In the genomic region with DNA sequence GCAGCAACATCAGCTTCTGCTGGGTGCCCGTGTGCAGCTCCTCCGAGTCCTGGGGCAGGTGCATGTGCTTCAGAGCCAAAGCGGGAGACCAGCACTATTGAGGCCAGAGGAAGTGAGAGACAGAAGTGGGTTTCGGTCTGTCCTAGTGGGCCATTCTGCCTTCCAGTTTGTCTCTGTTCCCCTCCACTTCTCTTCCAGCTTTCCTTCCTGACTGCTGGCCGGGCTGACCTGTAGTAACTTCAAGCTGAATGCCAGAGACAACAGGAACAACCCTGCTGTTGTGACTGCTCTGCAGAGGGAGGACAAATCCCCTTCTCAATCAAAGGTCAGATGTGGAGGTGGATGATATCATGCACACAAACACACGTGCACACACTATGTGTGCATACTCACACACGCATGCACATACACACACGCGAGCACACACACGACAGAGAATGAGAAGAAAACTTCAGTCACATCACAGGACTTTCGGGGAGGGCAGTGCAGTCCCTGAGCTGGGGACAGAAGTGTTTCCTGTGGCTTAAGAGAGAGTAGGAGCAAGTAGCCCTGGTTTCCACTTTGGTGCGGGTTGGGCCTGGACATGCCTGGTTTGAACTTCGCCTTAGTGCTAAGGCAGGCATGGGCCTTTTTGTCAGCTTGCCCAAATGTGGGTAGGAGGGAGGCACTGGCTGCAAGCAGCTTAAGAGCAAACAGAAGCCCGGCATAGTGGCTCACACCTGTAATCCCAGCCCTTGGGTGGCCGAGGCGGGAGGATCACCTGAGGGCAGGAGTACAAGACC, we compare ENCODE assay signal across 11 cellular contexts. TPM values are rescaled to one million over a fixed set of nuclear protein-coding genes. Genes with fewer than 3 reads are reported as not detected.
DNase-seq lines count a peak whose midpoint lies in the region; ATAC-seq lines count a peak whose summit lies in the region.
"Not testable (repeated sequence)": the region's sequence is repeated elsewhere in the genome, so short reads cannot be mapped to it uniquely, and the experiment has no call there.
"Had no signal": no experiment of that assay in that cellular context is flagged by ENCODE, and none has a peak within 500 bp of the region (broad histone marks: within the 10 kb centered on the region; RNA-seq: fewer than 3 reads in every experiment).

No MANE protein-coding gene starts in this region.

- not testable (repeated sequence) for H3K36me3 ChIP-seq in urinary bladder (ENCODE audit: insufficient read depth)

- not testable (repeated sequence) for H3K9me3 Mint-ChIP-seq in T-helper 2 cell treated with Interferon-gamma antibody and Interleukin-4, amounts not matched to agents 5 μg/mL and 100 μg/mL, for 36 hours; effector memory CD8-positive, alpha-beta T cell

- peak overlapping the region; percentile 16 for H3K27ac ChIP-seq in urinary bladder (ENCODE audit: low read depth)

- 90% methylated on average over 16 of the region's 16 CpGs for WGBS in urinary bladder

- ATAC-seq in GM18511 (IDR thresholded peaks at IDR 0.05; ENCODE audit: unreplicated experiment) (peak; percentile 93), GM19438 (IDR thresholded peaks at IDR 0.05; ENCODE audit: low read depth, unreplicated experiment) (peak; percentile 92), GM21786 (IDR thresholded peaks at IDR 0.05; ENCODE audit: unreplicated experiment) (peak; percentile 70), HG02981 (IDR thresholded peaks at IDR 0.05; ENCODE audit: unreplicated experiment) (peak; percentile 89), HG03442 (IDR thresholded peaks at IDR 0.05; ENCODE audit: unreplicated experiment) (peak; percentile 77)
- not testable (repeated sequence) for ATAC-seq in effector memory CD8-positive, alpha-beta T cell (replicated peaks)

- H3K27me3 Mint-ChIP-seq in T-helper 2 cell treated with Interferon-gamma antibody and Interleukin-4, amounts not matched to agents 5 μg/mL and 100 μg/mL, for 36 hours (ENCODE audit: low read depth); effector memory CD8-positive, alpha-beta T cell: not testable (repeated sequence)

- peaks cover 40% of the 10 kb centered on the region for H3K36me3 Mint-ChIP-seq in T-helper 2 cell treated with Interferon-gamma antibody and Interleukin-4, amounts not matched to agents 5 μg/mL and 100 μg/mL, for 36 hours (ENCODE audit: low read depth)
- H3K36me3 Mint-ChIP-seq in effector memory CD8-positive, alpha-beta T cell (ENCODE audit: insufficient read depth): peaks cover 64% of the 10 kb centered on the region

- H3K4me1 ChIP-seq in urinary bladder (ENCODE audit: insufficient read depth): not testable (repeated sequence)

- H3K27ac Mint-ChIP-seq in T-helper 2 cell treated with Interferon-gamma antibody and Interleukin-4, amounts not matched to agents 5 μg/mL and 100 μg/mL, for 36 hours: peak overlapping the region; percentile 23
- H3K27ac Mint-ChIP-seq in effector memory CD8-positive, alpha-beta T cell: peak overlapping the region; percentile 44 to 68

- not testable (repeated sequence) for H3K4me3 ChIP-seq in urinary bladder (ENCODE audit: low read depth, low read length)

- peaks cover 14% of the 10 kb centered on the region for H3K4me1 Mint-ChIP-seq in T-helper 2 cell treated with Interferon-gamma antibody and Interleukin-4, amounts not matched to agents 5 μg/mL and 100 μg/mL, for 36 hours (ENCODE audit: low read depth)
- H3K4me1 Mint-ChIP-seq in effector memory CD8-positive, alpha-beta T cell (ENCODE audit: low read depth in 2 of 2): peaks cover 11 to 12% of the 10 kb centered on the region in 2 donors

- not testable (repeated sequence) for H3K4me3 Mint-ChIP-seq in T-helper 2 cell treated with Interferon-gamma antibody and Interleukin-4, amounts not matched to agents 5 μg/mL and 100 μg/mL, for 36 hours; effector memory CD8-positive, alpha-beta T cell

- not testable (repeated sequence) for DNase-seq in T-helper 2 cell treated with Interferon-gamma antibody and Interleukin-4, amounts not matched to agents 5 μg/mL and 100 μg/mL, for 36 hours (ENCODE audit: low spot score); effector memory CD8-positive, alpha-beta T cell

RNA-seq across cellular contexts. Expression of gene DCLRE1C, which starts 11.6 kb away (rescaled TPM):
- 19.5 TPM for total RNA-seq in urinary bladder
- polyA plus RNA-seq in urinary bladder: 7.1 TPM

RNA-seq across cellular contexts. Expression of gene MEIG1, which starts 16.9 kb away (rescaled TPM):
- total RNA-seq in urinary bladder: not detected
- polyA plus RNA-seq in urinary bladder: 0.22 TPM
- total RNA-seq: chondrocyte, lower leg skin, smooth muscle cell had no signal
- polyA plus RNA-seq: smooth muscle cell had no signal
